In genomic region chr17:64025732-64026294, GRCh38 we compare ENCODE assay signal across 1 cellular context.
TF ChIP-seq lines count a peak whose summit lies in the region.

No MANE protein-coding gene starts in this region.

TF ChIP-seq in K562, 482 proteins besides CTCF, POLR2A, EP300 and RAD21 (continued from another document and continues in another):
- no peak for TF ChIP-seq THRA (IDR thresholded peaks at IDR 0.05)
- peak; percentile 29; the same call in 1 of the 2 replicates for TF ChIP-seq NCOR1 (IDR thresholded peaks at IDR 0.05)
- no peak for TF ChIP-seq TAF9B (IDR thresholded peaks at IDR 0.05; ENCODE audit: partially characterized antibody)
- no peak for TF ChIP-seq TAL1 (IDR thresholded peaks at IDR 0.05)
- no peak for TF ChIP-seq DLX4 (CRISPR knock-in tag; IDR thresholded peaks at IDR 0.05)
- no peak for TF ChIP-seq BACH1 (tag; IDR thresholded peaks at IDR 0.05)
- no peak for TF ChIP-seq MITF (IDR thresholded peaks at IDR 0.05)
- peak; percentile 71; the same call in 1 of the 2 replicates for TF ChIP-seq CC2D1A (IDR thresholded peaks at IDR 0.05)
- TF ChIP-seq KLF6 (CRISPR knock-in tag; IDR thresholded peaks at IDR 0.05; ENCODE audit: borderline replicate concordance): no peak
- no peak for TF ChIP-seq ZNF311 (CRISPR knock-in tag; IDR thresholded peaks at IDR 0.05)
- no peak for TF ChIP-seq ZBTB33 (CRISPR knock-in tag; IDR thresholded peaks at IDR 0.05)
- TF ChIP-seq KDM4B (IDR thresholded peaks at IDR 0.05; ENCODE audit: borderline replicate concordance in 2 of 2, low read depth in 1 of 2): no peak
- TF ChIP-seq STAT5A (IDR thresholded peaks at IDR 0.05; ENCODE audit: borderline replicate concordance, low read length): no peak
- TF ChIP-seq ZBTB17 (CRISPR knock-in tag; IDR thresholded peaks at IDR 0.05): no peak
- peak; percentile 74 to 91 for TF ChIP-seq FOXA3 (CRISPR knock-in tag; conservative IDR thresholded peaks at IDR 0.05 in 1 of 2, IDR thresholded peaks at IDR 0.05 in 1 of 2)
- TF ChIP-seq PHTF2 (CRISPR knock-in tag; IDR thresholded peaks at IDR 0.05): no peak
- no peak for TF ChIP-seq PRMT5 (CRISPR knock-in tag; IDR thresholded peaks at IDR 0.05)
- no peak for TF ChIP-seq TFE3 (CRISPR knock-in tag; IDR thresholded peaks at IDR 0.05)
- peak; percentile 89; the same call in 1 of the 2 replicates for TF ChIP-seq AFF4 (CRISPR knock-in tag; IDR thresholded peaks at IDR 0.05)
- TF ChIP-seq EP400 (IDR thresholded peaks at IDR 0.05): 0 out of 2 replicates have a peak, but pooled peaks have one; percentile 35
- TF ChIP-seq BCOR (IDR thresholded peaks at IDR 0.05): peak; percentile 53; the same call in 1 of the 2 replicates
- TF ChIP-seq PREB (CRISPR knock-in tag; IDR thresholded peaks at IDR 0.05): no peak
- no peak for TF ChIP-seq CGGBP1 (CRISPR knock-in tag; IDR thresholded peaks at IDR 0.05)
- no peak for TF ChIP-seq SRSF1 (IDR thresholded peaks at IDR 0.05; ENCODE audit: low read depth, low read length)
- TF ChIP-seq ZFP30 (CRISPR knock-in tag; IDR thresholded peaks at IDR 0.05; ENCODE audit: borderline replicate concordance): no peak
- TF ChIP-seq ZNF224 (CRISPR knock-in tag; IDR thresholded peaks at IDR 0.05): no peak
- no peak for TF ChIP-seq GTF2A2 (tag; IDR thresholded peaks at IDR 0.05)
- TF ChIP-seq ZNF143 (CRISPR knock-in tag; IDR thresholded peaks at IDR 0.05): no peak
- no peak for TF ChIP-seq ATF2 (CRISPR knock-in tag; IDR thresholded peaks at IDR 0.05)
- TF ChIP-seq TEAD2 (tag; IDR thresholded peaks at IDR 0.05): peak; percentile 60; the same call in 1 of the 2 replicates
- TF ChIP-seq ZBTB26 (CRISPR knock-in tag; IDR thresholded peaks at IDR 0.05): no peak
- TF ChIP-seq STAT6 (CRISPR knock-in tag; IDR thresholded peaks at IDR 0.05): no peak; the same call in 1 of the 2 replicates
- no peak for TF ChIP-seq FOS (IDR thresholded peaks at IDR 0.05; ENCODE audit: extremely low read depth, insufficient read length)
- TF ChIP-seq KDM1A (IDR thresholded peaks at IDR 0.05): peak; percentile 66 to 69
- TF ChIP-seq ERF (CRISPR knock-in tag; IDR thresholded peaks at IDR 0.05): no peak
- TF ChIP-seq IFI16 (CRISPR knock-in tag; IDR thresholded peaks at IDR 0.05): no peak
- no peak for TF ChIP-seq CEBPG (CRISPR knock-in tag; IDR thresholded peaks at IDR 0.05)
- no peak for TF ChIP-seq CEBPG (tag; conservative IDR thresholded peaks at IDR 0.05 in 1 of 2, IDR thresholded peaks at IDR 0.05 in 1 of 2)
- TF ChIP-seq RUNX1 (IDR thresholded peaks at IDR 0.05; ENCODE audit: low read depth): no peak
- no peak for TF ChIP-seq NR2F6 (CRISPR knock-in tag; IDR thresholded peaks at IDR 0.05)
